9 cellular contexts compared by ENCODE assay signal in genomic region chr5:34789021-34789531, GRCh38. TPM values are rescaled to one million over a fixed set of nuclear protein-coding genes. Genes with fewer than 3 reads are reported as not detected.
DNase-seq lines count a peak whose midpoint lies in the region; ATAC-seq and TF ChIP-seq lines count a peak whose summit lies in the region.
"Had no signal": no experiment of that assay in that cellular context is flagged by ENCODE, and none has a peak within 500 bp of the region (broad histone marks: within the 10 kb centered on the region; RNA-seq: fewer than 3 reads in every experiment).

No MANE protein-coding gene starts in this region.

- no peak overlapping the region for H3K4me3 ChIP-seq in testis

- TF ChIP-seq CTCF in WTC11 (IDR thresholded peaks at IDR 0.05) = no peak
- no peak for TF ChIP-seq CTCF in testis (IDR thresholded peaks at IDR 0.05)

- H3K27me3 ChIP-seq in testis = no peaks in the 10 kb centered on the region

- H3K36me3 ChIP-seq in testis (ENCODE audit: low read depth, missing control alignments) = no peaks in the 10 kb centered on the region

- H3K4me1 Mint-ChIP-seq in WTC11 = peaks cover 20% of the 10 kb centered on the region
- H3K4me1 Mint-ChIP-seq: activated naive CD4-positive, alpha-beta T cell treated with anti-CD3 and anti-CD28 coated beads, Interleukin-2, amount 50 U/mL, for 24 hours had no signal

- H3K27me3 Mint-ChIP-seq in WTC11 (ENCODE audit: low read depth) = no peaks in the 10 kb centered on the region

- H3K9me3 ChIP-seq in testis = no peaks in the 10 kb centered on the region

- H3K4me1 ChIP-seq in testis = peaks cover 4% of the 10 kb centered on the region

- CTCF ChIA-PET in WTC11 (lab: Charles Lee) = no interaction called here

- WGBS in testis, 2 donors = 53 to 75% methylated on average over 5 of the region's 5 CpGs

- ATAC-seq in WTC11 = peak; percentile 45
- ATAC-seq in GM19463 (IDR thresholded peaks at IDR 0.05; ENCODE audit: unreplicated experiment) = no peak

- H3K27ac ChIP-seq in testis = no peak overlapping the region

- DNase-seq in HS-5 (ENCODE audit: low read depth) (peak; percentile 24), WTC11 (ENCODE audit: low spot score) (no peak), globus pallidus (ENCODE audit: low spot score) (peak; percentile 18), testis (peak; percentile 27), H4 (ENCODE audit: low spot score) (no peak), SW 1271 (lab: John Stamatoyannopoulos, UW) (no peak)
- DNase-seq: substantia nigra had no signal

- POLR2A ChIA-PET in WTC11 (lab: Charles Lee) = no interaction called here

- peaks cover 42% of the 10 kb centered on the region for H3K36me3 Mint-ChIP-seq in WTC11
- H3K36me3 Mint-ChIP-seq: activated naive CD4-positive, alpha-beta T cell treated with anti-CD3 and anti-CD28 coated beads, Interleukin-2, amount 50 U/mL, for 24 hours had no signal

- H3K9me3 Mint-ChIP-seq in WTC11 = peaks cover 36% of the 10 kb centered on the region

- no peak overlapping the region for H3K4me3 Mint-ChIP-seq in WTC11
- H3K4me3 Mint-ChIP-seq: activated naive CD4-positive, alpha-beta T cell treated with anti-CD3 and anti-CD28 coated beads, Interleukin-2, amount 50 U/mL, for 24 hours had no signal

- TF ChIP-seq POLR2A in testis (IDR thresholded peaks at IDR 0.05) = no peak

- 0 out of 2 replicates have a peak overlapping the region, but pooled peaks have one; percentile 13 for H3K27ac Mint-ChIP-seq in WTC11
- H3K27ac Mint-ChIP-seq: activated naive CD4-positive, alpha-beta T cell treated with anti-CD3 and anti-CD28 coated beads, Interleukin-2, amount 50 U/mL, for 24 hours had no signal

- intact Hi-C loops in testis (cut with DNase I; ENCODE audit: low total_unique reads) = no loop called here

TF ChIP-seq in WTC11, 78 proteins besides CTCF, POLR2A, EP300 and RAD21:
- no peak for TF ChIP-seq HMGA2 (CRISPR knock-in tag; IDR thresholded peaks at IDR 0.05)
- no peak for TF ChIP-seq ZNF121 (CRISPR knock-in tag; IDR thresholded peaks at IDR 0.05)
- no peak for TF ChIP-seq NFE2L1 (CRISPR knock-in tag; IDR thresholded peaks at IDR 0.05)
- TF ChIP-seq FOXK1 (CRISPR knock-in tag; IDR thresholded peaks at IDR 0.05) = no peak
- no peak for TF ChIP-seq NR3C1 (CRISPR knock-in tag; conservative IDR thresholded peaks at IDR 0.05; ENCODE audit: low read depth)
- TF ChIP-seq ETV6 (CRISPR knock-in tag; IDR thresholded peaks at IDR 0.05) = no peak
- TF ChIP-seq MAX (CRISPR knock-in tag; IDR thresholded peaks at IDR 0.05) = no peak
- no peak for TF ChIP-seq EMX1 (CRISPR knock-in tag; IDR thresholded peaks at IDR 0.05)
- TF ChIP-seq TEAD4 (CRISPR knock-in tag; IDR thresholded peaks at IDR 0.05) = no peak
- no peak for TF ChIP-seq TP53 (CRISPR knock-in tag; IDR thresholded peaks at IDR 0.05)
- TF ChIP-seq PREB (CRISPR knock-in tag; IDR thresholded peaks at IDR 0.05; ENCODE audit: borderline replicate concordance) = no peak
- no peak for TF ChIP-seq ATF1 (CRISPR knock-in tag; IDR thresholded peaks at IDR 0.05)
- no peak for TF ChIP-seq FOXJ3 (CRISPR knock-in tag; IDR thresholded peaks at IDR 0.05; ENCODE audit: borderline replicate concordance)
- TF ChIP-seq PRDM15 (CRISPR knock-in tag; IDR thresholded peaks at IDR 0.05) = no peak
- TF ChIP-seq E2F1 (CRISPR knock-in tag; IDR thresholded peaks at IDR 0.05) = no peak
- TF ChIP-seq ESRRA (CRISPR knock-in tag; IDR thresholded peaks at IDR 0.05; ENCODE audit: borderline replicate concordance) = no peak
- no peak for TF ChIP-seq SP1 (CRISPR knock-in tag; conservative IDR thresholded peaks at IDR 0.05)
- no peak for TF ChIP-seq CDX4 (CRISPR knock-in tag; IDR thresholded peaks at IDR 0.05; ENCODE audit: borderline replicate concordance)

RNA-seq across cellular contexts. Expression of gene TTC23L, which starts 49.9 kb away (rescaled TPM):
- total RNA-seq in WTC11 (2021) (1.6 to 2.4 TPM (median 1.9 TPM) in 3 replicates), testis (10 to 100 TPM; 16.9 to 28.2 TPM)
- polyA plus RNA-seq in testis (ENCODE audit: insufficient read depth, low read depth, low replicate concordance) = 60.6 TPM
- 0.06 TPM in 1 of 2 replicates, not detected in the other for total RNA-seq in H4 (2014; rRNA removed; shearing (Covaris generic))

Comparison
In these comparisons a context has a peak if more than half of its experiments do, and no peak if none do; other contexts are left out.
1. DNase-seq: peak in HS-5 (single experiment), globus pallidus (single experiment) and testis (single experiment); none in WTC11 (single experiment), H4 (single experiment) and SW 1271 (0 of 2).